ENCODE assay signal across 8 cellular contexts in the genomic region with DNA sequence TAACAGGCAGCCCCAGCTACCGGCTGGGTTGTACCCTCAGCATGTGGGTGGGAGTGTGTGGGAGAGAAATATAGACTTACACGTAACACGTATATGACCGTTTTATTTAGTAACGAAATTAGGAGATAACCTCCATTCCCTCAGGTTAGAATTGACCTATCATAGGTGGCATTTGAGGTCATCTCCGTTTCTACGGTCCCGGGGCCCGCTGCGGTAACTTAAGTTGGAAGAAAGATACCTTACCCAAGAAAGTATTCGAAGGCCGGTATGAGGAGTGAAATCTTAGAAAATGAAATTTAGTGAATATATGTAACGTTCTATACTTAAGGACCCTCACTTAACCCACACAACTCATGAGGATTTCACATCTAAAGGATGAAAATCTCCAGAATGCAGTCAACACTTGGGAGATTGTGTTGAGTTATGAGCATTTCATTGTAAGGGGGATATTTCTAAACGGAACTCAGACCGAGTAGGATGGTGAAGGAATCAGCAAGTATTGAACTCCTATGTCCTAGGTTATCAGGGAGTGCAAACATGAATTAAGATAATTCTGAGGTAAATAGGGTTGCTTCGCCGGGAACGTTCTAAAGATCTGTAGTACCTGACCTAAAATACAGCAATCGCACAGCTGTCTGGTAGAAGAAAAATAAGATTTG. TPM values are rescaled to one million over a fixed set of nuclear protein-coding genes. Genes with fewer than 3 reads are reported as not detected.
A peak's percentile ranks its signal among the peaks of the same experiment; 100 is the strongest.
DNase-seq lines count a peak whose midpoint lies in the region; ATAC-seq and TF ChIP-seq lines count a peak whose summit lies in the region.

No MANE protein-coding gene starts in this region.

- peak overlapping the region; percentile 99 for H3K27ac Mint-ChIP-seq in neural crest cell (ENCODE audit: unreplicated experiment)

- CTCF ChIA-PET in RWPE1 (lab: Yijun Ruan, JAX), result interaction anchor here (0.6 to 0.7 kb wide), 2 partner anchors 52 to 149 kb away, joined by 3 read pairs; no protein-coding TSS in a partner anchor

- POLR2A ChIA-PET in RWPE1 (lab: Yijun Ruan, JAX; ENCODE audit: low non-redundant PET), result interaction anchor here (1.2 to 1.5 kb wide), 2 partner anchors 41 to 42 kb away, joined by 3 to 10 read pairs; a partner anchor contains a TSS

- H3K4me1 Mint-ChIP-seq in neural crest cell, result peaks cover 44% of the 10 kb centered on the region

- H3K27me3 ChIP-seq in effector memory CD4-positive, alpha-beta T cell (replicated peaks; ENCODE audit: control insufficient read depth, insufficient read depth, low read length, poor library complexity, severe bottlenecking), result no peaks in the 10 kb centered on the region

- peak; percentile 70 for DNase-seq in activated T-cell treated with anti-CD3 and anti-CD28 coated beads for 4 hours
- DNase-seq in activated T-cell treated with anti-CD3 and anti-CD28 coated beads, Interleukin-2, amount 50 U/mL, for 1 hour, result no peak
- DNase-seq in RWPE1 (ENCODE audit: low spot score), result peak; percentile 22
- no peak for DNase-seq in effector memory CD4-positive, alpha-beta T cell
- no peak for DNase-seq in neural crest cell (ENCODE audit: low read depth, low spot score)
- no peak for DNase-seq in NOMO-1 (lab: John Stamatoyannopoulos, UW; ENCODE audit: unreplicated experiment in 2 of 2)
- DNase-seq in NCI-H1417 treated with DMSO at 0.1 percent for 48 hours (lab: John Stamatoyannopoulos, UW), result no peak

- no peaks in the 10 kb centered on the region for H3K4me1 ChIP-seq in effector memory CD4-positive, alpha-beta T cell (ENCODE audit: control insufficient read depth, insufficient read depth, low read length, poor library complexity, severe bottlenecking)

- H3K4me3 Mint-ChIP-seq in neural crest cell, result peak overlapping the region; percentile 95

- peaks cover 3% of the 10 kb centered on the region for H3K9me3 Mint-ChIP-seq in neural crest cell

- peak overlapping the region; percentile 64 for H3K4me3 ChIP-seq in effector memory CD4-positive, alpha-beta T cell (ENCODE audit: insufficient read depth, low read depth, low read length, poor library complexity, severe bottlenecking)

- peaks cover 25% of the 10 kb centered on the region for H3K36me3 Mint-ChIP-seq in neural crest cell (ENCODE audit: low read depth)

- peak; percentile 25 for ATAC-seq in HG02678 (IDR thresholded peaks at IDR 0.05; ENCODE audit: unreplicated experiment)

- H3K27me3 Mint-ChIP-seq in neural crest cell (ENCODE audit: low read depth), result no peaks in the 10 kb centered on the region

- TF ChIP-seq CTCF in RWPE1 (conservative IDR thresholded peaks at IDR 0.05; ENCODE audit: low read depth) (no peak), neural crest cell (conservative IDR thresholded peaks at IDR 0.05) (no peak)

- no peaks in the 10 kb centered on the region for H3K9me3 ChIP-seq in effector memory CD4-positive, alpha-beta T cell (ENCODE audit: control insufficient read depth, low read length)

- H3K27ac ChIP-seq in RWPE1, result peak overlapping the region; percentile 97
- peak overlapping the region; percentile 92 for H3K27ac ChIP-seq in effector memory CD4-positive, alpha-beta T cell (ENCODE audit: insufficient read depth, low read length, poor library complexity, severe bottlenecking)

- no peaks in the 10 kb centered on the region for H3K36me3 ChIP-seq in effector memory CD4-positive, alpha-beta T cell (ENCODE audit: control insufficient read depth, insufficient read depth, low read length)

RNA-seq across cellular contexts. Expression of a gene that starts 0.9 kb away (rescaled TPM):
- 42.8 and 43.2 TPM in 2 replicates for total RNA-seq in neural crest cell

RNA-seq across cellular contexts. Expression of a gene that starts 42.3 kb away (rescaled TPM):
- total RNA-seq in neural crest cell, result 312 and 330 TPM in 2 replicates

Comparison
In these comparisons a context has a peak if more than half of its experiments do, and no peak if none do; other contexts are left out.
1. DNase-seq: peak in activated T-cell treated with anti-CD3 and anti-CD28 coated beads for 4 hours (single experiment) and RWPE1 (single experiment); none in activated T-cell treated with anti-CD3 and anti-CD28 coated beads, Interleukin-2, amount 50 U/mL, for 1 hour (single experiment), effector memory CD4-positive, alpha-beta T cell (0 of 3), neural crest cell (single experiment), NOMO-1 (0 of 2) and NCI-H1417 treated with DMSO at 0.1 percent for 48 hours (single experiment).